34 cellular contexts compared by ENCODE assay signal in the genomic region with DNA sequence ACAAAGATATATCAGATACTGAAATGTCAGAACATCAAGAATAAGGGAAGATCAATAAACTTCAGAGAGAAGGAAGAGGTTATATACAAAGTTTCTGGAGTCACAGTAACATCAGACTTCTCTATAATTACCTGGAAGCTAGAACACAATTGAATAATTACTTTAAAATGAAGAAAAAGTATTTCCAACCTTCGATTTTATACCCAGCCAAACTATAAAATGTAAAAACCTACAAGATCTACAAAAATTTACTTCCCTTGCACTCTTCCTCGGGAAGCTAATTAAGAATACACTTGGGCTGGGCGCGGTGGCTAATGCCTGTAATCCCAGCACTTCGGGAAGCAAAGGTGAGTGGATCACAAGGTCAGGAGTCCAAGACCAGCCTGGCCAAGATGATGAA.
"Had no signal": no experiment of that assay in that cellular context is flagged by ENCODE, and none has a peak within 500 bp of the region (broad histone marks: within the 10 kb centered on the region; RNA-seq: fewer than 3 reads in every experiment).

No MANE protein-coding gene starts in this region.

- H3K4me3 ChIP-seq: MG63 had no signal

- H3K36me3 ChIP-seq: MG63 had no signal

- H3K27me3 ChIP-seq: MG63 had no signal

- DNase-seq: Karpas-422, Kasumi-1, MG63, MM.1S, MV-4-11, NCI-H1048, NCI-H1092, NCI-H1092 treated with DMSO at 0.1 percent for 48 hours, NCI-H1105, NCI-H1105 treated with DMSO at 0.1 percent for 48 hours, NCI-H1417, NCI-H1417 treated with DMSO at 0.1 percent for 48 hours, NCI-H1436, NCI-H1436 treated with DMSO at 0.1 percent for 48 hours, NCI-H146, NCI-H1694, NCI-H1694 treated with DMSO at 0.1 percent for 48 hours, NCI-H187, NCI-H187 treated with DMSO at 0.1 percent for 48 hours, NCI-H1930, NCI-H2029, NCI-H2029 treated with DMSO at 0.1 percent for 48 hours, NCI-H2081, NCI-H2081 treated with DMSO at 0.1 percent for 48 hours, NCI-H2107, NCI-H2171, NCI-H2171 treated with DMSO at 0.1 percent for 48 hours, NCI-H2227 treated with DMSO at 0.1 percent for 48 hours, NCI-H226, NCI-H345, NCI-H446, NCI-H446 treated with DMSO at 0.1 percent for 48 hours, NCI-H510A, NCI-H510A treated with DMSO at 0.1 percent for 48 hours had no signal
